In the genomic region with DNA sequence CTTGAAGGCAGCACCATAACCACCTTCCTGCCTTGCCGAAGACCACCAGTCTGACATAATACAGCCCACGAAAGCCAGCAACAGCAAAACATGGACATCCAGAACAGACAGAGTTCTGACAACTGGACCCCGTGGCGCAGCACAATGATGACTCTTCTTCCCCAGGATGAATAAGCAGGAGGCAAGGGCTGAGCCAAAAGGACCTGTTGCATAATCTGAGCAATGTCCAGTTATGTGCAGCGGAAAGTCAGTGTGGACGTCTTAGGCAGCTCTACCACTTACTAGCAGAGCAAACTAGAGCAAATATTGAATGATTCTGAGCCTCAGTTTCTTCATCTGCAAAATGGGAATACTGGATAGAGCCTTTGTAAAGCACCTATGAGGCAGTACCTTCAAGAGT, we compare ENCODE assay signal across 21 cellular contexts.
"Had no signal": no experiment of that assay in that cellular context is flagged by ENCODE, and none has a peak within 500 bp of the region (broad histone marks: within the 10 kb centered on the region; RNA-seq: fewer than 3 reads in every experiment).

No MANE protein-coding gene starts in this region.

- H3K4me2 ChIP-seq: smooth muscle cell had no signal

- DNase-seq: activated CD4-positive, alpha-beta T cell treated with anti-CD3 and anti-CD28 coated beads for 1 hour; activated CD4-positive, alpha-beta T cell treated with anti-CD3 and anti-CD28 coated beads, Interleukin-2, amount 50 U/mL, for 48 hours; activated effector memory CD4-positive, alpha-beta T cell treated with anti-CD3 and anti-CD28 coated beads, Interleukin-2, amount 50 U/mL, for 16 hours; activated T-cell treated with anti-CD3 and anti-CD28 coated beads, Interleukin-2, amount 50 U/mL, for 4 hours; amygdala; body of pancreas; colonic mucosa; esophagus squamous epithelium; foreskin melanocyte; heart left ventricle; immature natural killer cell; naive B cell; stimulated activated CD4-positive, alpha-beta T cell treated with anti-CD3 and anti-CD28 coated beads, Interleukin-4, amount 100 ng/mL, for 4 hours; T-cell; T-helper 9 cell; testis; upper lobe of right lung had no signal

- H3K36me3 ChIP-seq: colonic mucosa, esophagus squamous epithelium, heart left ventricle, neutrophil, upper lobe of right lung had no signal

- H3K4me3 ChIP-seq: body of pancreas, colonic mucosa, esophagus squamous epithelium, heart left ventricle, SK-N-MC, smooth muscle cell, testis, upper lobe of right lung had no signal

- H3K27me3 ChIP-seq: body of pancreas, colonic mucosa, esophagus squamous epithelium, heart left ventricle, testis, upper lobe of right lung had no signal

- H3K9me3 ChIP-seq: body of pancreas, colonic mucosa, esophagus squamous epithelium, heart left ventricle, neutrophil, testis, upper lobe of right lung had no signal

- H3K27ac ChIP-seq: body of pancreas, colonic mucosa, heart left ventricle, neutrophil, testis, upper lobe of right lung, VCaP had no signal

- H3K4me1 ChIP-seq: body of pancreas, colonic mucosa, upper lobe of right lung had no signal
